11 cellular contexts compared by ENCODE assay signal in genomic region chrX:101260435-101260834, GRCh38. TPM values are rescaled to one million over a fixed set of nuclear protein-coding genes. Genes with fewer than 3 reads are reported as not detected.
A peak's percentile ranks its signal among the peaks of the same experiment; 100 is the strongest.
DNase-seq lines count a peak whose midpoint lies in the region; ATAC-seq and TF ChIP-seq lines count a peak whose summit lies in the region.
"Had no signal": no experiment of that assay in that cellular context is flagged by ENCODE, and none has a peak within 500 bp of the region (broad histone marks: within the 10 kb centered on the region; RNA-seq: fewer than 3 reads in every experiment).

No MANE protein-coding gene starts in this region.

- TF ChIP-seq CTCF in DND-41 (IDR thresholded peaks at IDR 0.05; ENCODE audit: borderline replicate concordance, extremely low read depth, low read length, poor library complexity, severe bottlenecking) (peak; percentile 23), HFFc6 (IDR thresholded peaks at IDR 0.05) (peak; percentile 58; the same call in 1 of the 2 replicates), sigmoid colon (IDR thresholded peaks at IDR 0.05) (no peak)

- H3K4me1 ChIP-seq in DND-41 (ENCODE audit: insufficient read depth, low read length): no peaks in the 10 kb centered on the region
- no peaks in the 10 kb centered on the region for H3K4me1 ChIP-seq in sigmoid colon

- ATAC-seq in DND-41 (ENCODE audit: insufficient read depth, low read depth): no peak
- no peak for ATAC-seq in HG03521 (IDR thresholded peaks at IDR 0.05; ENCODE audit: unreplicated experiment)
- no peak for ATAC-seq in activated T-cell treated with anti-CD3 and anti-CD28 coated beads, Interleukin-2, amount 50 U/mL, for 72 hours (replicated peaks in 1 of 2)

- H3K9me3 ChIP-seq in DND-41 (ENCODE audit: insufficient read depth, low read length, severe bottlenecking): no peaks in the 10 kb centered on the region
- H3K9me3 ChIP-seq in sigmoid colon: no peaks in the 10 kb centered on the region

- H3K9me3 Mint-ChIP-seq in HFFc6: no peaks in the 10 kb centered on the region
- no peaks in the 10 kb centered on the region for H3K9me3 Mint-ChIP-seq in activated T-cell treated with anti-CD3 and anti-CD28 coated beads, Interleukin-2, amount 50 U/mL, for 72 hours
- H3K9me3 Mint-ChIP-seq: activated naive CD8-positive, alpha-beta T cell treated with anti-CD3 and anti-CD28 coated beads for 36 hours; stimulated activated naive CD8-positive, alpha-beta T cell treated with anti-CD3 and anti-CD28 coated beads, Interleukin-15, Interleukin-2, amounts not matched to agents 100 ng/mL and 50 ng/mL, for 24 hours had no signal

- no peak for TF ChIP-seq EP300 in sigmoid colon (IDR thresholded peaks at IDR 0.05)

- H3K4me3 ChIP-seq in DND-41 (ENCODE audit: low read depth in 1 of 2, low read length in 2 of 2) (no peak overlapping the region), sigmoid colon (no peak overlapping the region)

- WGBS in sigmoid colon, 2 donors: 52 to 75% methylated on average over 4 of the region's 4 CpGs

- no peak overlapping the region for H2AFZ ChIP-seq in DND-41 (ENCODE audit: low read depth, low read length)

- H3K27ac Mint-ChIP-seq in HFFc6: no peak overlapping the region
- H3K27ac Mint-ChIP-seq in activated T-cell treated with anti-CD3 and anti-CD28 coated beads, Interleukin-2, amount 50 U/mL, for 72 hours: no peak overlapping the region
- H3K27ac Mint-ChIP-seq: activated naive CD8-positive, alpha-beta T cell treated with anti-CD3 and anti-CD28 coated beads for 36 hours; stimulated activated naive CD8-positive, alpha-beta T cell treated with anti-CD3 and anti-CD28 coated beads, Interleukin-15, Interleukin-2, amounts not matched to agents 100 ng/mL and 50 ng/mL, for 24 hours had no signal

- no peak overlapping the region for H3K27ac ChIP-seq in DND-41 (ENCODE audit: low read length)
- no peak overlapping the region for H3K27ac ChIP-seq in sigmoid colon

- H3K4me1 Mint-ChIP-seq in HFFc6 (ENCODE audit: low read depth): peaks cover 25% of the 10 kb centered on the region
- H3K4me1 Mint-ChIP-seq in activated T-cell treated with anti-CD3 and anti-CD28 coated beads, Interleukin-2, amount 50 U/mL, for 72 hours (ENCODE audit: low read depth): peaks cover 5% of the 10 kb centered on the region

- H3K27me3 Mint-ChIP-seq in HFFc6 (ENCODE audit: insufficient read depth): no peaks in the 10 kb centered on the region
- H3K27me3 Mint-ChIP-seq in activated T-cell treated with anti-CD3 and anti-CD28 coated beads, Interleukin-2, amount 50 U/mL, for 72 hours (ENCODE audit: low read depth): peaks cover 16% of the 10 kb centered on the region
- H3K27me3 Mint-ChIP-seq: activated naive CD8-positive, alpha-beta T cell treated with anti-CD3 and anti-CD28 coated beads for 36 hours; stimulated activated naive CD8-positive, alpha-beta T cell treated with anti-CD3 and anti-CD28 coated beads, Interleukin-15, Interleukin-2, amounts not matched to agents 100 ng/mL and 50 ng/mL, for 24 hours had no signal

- H3K4me3 Mint-ChIP-seq in HFFc6: no peak overlapping the region
- H3K4me3 Mint-ChIP-seq in activated T-cell treated with anti-CD3 and anti-CD28 coated beads, Interleukin-2, amount 50 U/mL, for 72 hours: no peak overlapping the region
- H3K4me3 Mint-ChIP-seq: activated naive CD8-positive, alpha-beta T cell treated with anti-CD3 and anti-CD28 coated beads for 36 hours; stimulated activated naive CD8-positive, alpha-beta T cell treated with anti-CD3 and anti-CD28 coated beads, Interleukin-15, Interleukin-2, amounts not matched to agents 100 ng/mL and 50 ng/mL, for 24 hours had no signal

- DNase-seq in DND-41: no peak
- DNase-seq in HFFc6: peak; percentile 8
- peak; percentile 17 for DNase-seq in amniotic epithelial cell (ENCODE audit: low read depth)
- peak; percentile 71 for DNase-seq in iPS-NIHi7 (ENCODE audit: extremely low spot score)
- no peak for DNase-seq in LoVo (ENCODE audit: low spot score)
- DNase-seq in sigmoid colon: no peak
- DNase-seq in activated T-cell treated with anti-CD3 and anti-CD28 coated beads, Interleukin-2, amount 50 U/mL, for 72 hours: no peak
- DNase-seq: activated naive CD8-positive, alpha-beta T cell treated with anti-CD3 and anti-CD28 coated beads for 36 hours; NCI-H1436 treated with DMSO at 0.1 percent for 48 hours had no signal

- no peaks in the 10 kb centered on the region for H4K20me1 ChIP-seq in DND-41 (ENCODE audit: insufficient read depth, low read length)

- intact Hi-C loops in sigmoid colon (cut with DNase I): no loop called here

- no peak for TF ChIP-seq POLR2A in sigmoid colon (IDR thresholded peaks at IDR 0.05)

- H3K27me3 ChIP-seq in DND-41 (ENCODE audit: insufficient read depth, low read length, poor library complexity) (no peaks in the 10 kb centered on the region), sigmoid colon (no peaks in the 10 kb centered on the region)

- no peak overlapping the region for H3K9ac ChIP-seq in DND-41 (ENCODE audit: low read depth, low read length)

- no peak overlapping the region for H3K4me2 ChIP-seq in DND-41 (ENCODE audit: insufficient read depth, low read length)

- H3K79me2 ChIP-seq in DND-41 (ENCODE audit: insufficient read depth, low read length): no peaks in the 10 kb centered on the region

- no peaks in the 10 kb centered on the region for H3K36me3 ChIP-seq in DND-41 (ENCODE audit: insufficient read depth, low read length)
- H3K36me3 ChIP-seq in sigmoid colon: no peaks in the 10 kb centered on the region

- H3K36me3 Mint-ChIP-seq in HFFc6 (ENCODE audit: low read depth): no peaks in the 10 kb centered on the region
- H3K36me3 Mint-ChIP-seq in activated T-cell treated with anti-CD3 and anti-CD28 coated beads, Interleukin-2, amount 50 U/mL, for 72 hours (ENCODE audit: insufficient read depth in 2 of 2): no peaks in the 10 kb centered on the region
- H3K36me3 Mint-ChIP-seq: activated naive CD8-positive, alpha-beta T cell treated with anti-CD3 and anti-CD28 coated beads for 36 hours had no signal

RNA-seq across cellular contexts. Expression of gene TAF7L, which starts 30.7 kb away (rescaled TPM):
- under 1 TPM; 0.15 to 0.59 (median 0.36) TPM for total RNA-seq in HFFc6 (2021; fragmentation: NEBNext Ultra II Directional; extraction: Animal tissue kit (Norgen Biotek cat#: 25700))
- total RNA-seq in sigmoid colon: under 1 TPM in 2 of 4 donors, not detected in 2; 0.16 to 0.54 TPM
- under 1 TPM in 1 of 3 donors, not detected in 2; 0.12 TPM for polyA plus RNA-seq in sigmoid colon
- not detected for total RNA-seq in activated T-cell treated with anti-CD3 and anti-CD28 coated beads, Interleukin-2, amount 50 U/mL, for 72 hours
- total RNA-seq: activated naive CD8-positive, alpha-beta T cell treated with anti-CD3 and anti-CD28 coated beads for 36 hours had no signal

RNA-seq across cellular contexts. Expression of gene DRP2, which starts 40.8 kb away (rescaled TPM):
- total RNA-seq in HFFc6 (2021; fragmentation: NEBNext Ultra II Directional; extraction: Animal tissue kit (Norgen Biotek cat#: 25700)): under 1 TPM; 0.30 to 0.55 (median 0.37) TPM
- total RNA-seq in sigmoid colon: 1 to 10 TPM; 4.8 to 7.1 (median 6.4) TPM
- polyA plus RNA-seq in sigmoid colon: under 1 TPM in 2 of 3 donors, not detected in 1; 0.48 to 0.60 TPM
- total RNA-seq in activated T-cell treated with anti-CD3 and anti-CD28 coated beads, Interleukin-2, amount 50 U/mL, for 72 hours: 1 to 10 TPM in 1 of 2 donors, under 1 TPM in 1; 0.86 to 1.2 TPM

Comparison
In these comparisons a context has a peak if more than half of its experiments do, and no peak if none do; other contexts are left out.
1. DNase-seq: peak in HFFc6 (single experiment), amniotic epithelial cell (single experiment) and iPS-NIHi7 (single experiment); none in DND-41 (single experiment), LoVo (single experiment), sigmoid colon (single experiment) and activated T-cell treated with anti-CD3 and anti-CD28 coated beads, Interleukin-2, amount 50 U/mL, for 72 hours (0 of 2).
2. CTCF ChIP-seq: peak in DND-41 (single experiment) and HFFc6 (single experiment); none in sigmoid colon (0 of 4).